1 cellular context compared by ENCODE assay signal in the genomic region with DNA sequence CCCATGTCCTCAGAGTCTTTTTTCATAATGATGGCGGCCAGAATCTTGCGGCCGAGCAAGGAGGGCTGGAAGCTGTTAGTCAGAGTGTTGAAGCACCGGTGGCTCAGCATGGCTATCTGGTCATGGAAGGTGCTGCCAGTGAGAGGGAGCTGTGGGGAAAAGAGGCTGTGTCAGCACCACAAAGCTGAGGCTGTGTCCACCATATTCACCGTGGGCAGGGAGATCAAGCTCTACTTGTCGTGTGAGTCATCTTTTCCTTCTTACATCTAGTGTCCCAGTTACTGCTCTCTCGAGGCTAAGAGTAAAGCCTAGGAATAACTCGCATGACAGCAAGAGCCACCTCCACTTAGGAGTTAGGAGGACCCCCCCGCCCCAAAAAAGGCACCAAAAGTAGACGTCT.
TF ChIP-seq lines count a peak whose summit lies in the region.

No MANE protein-coding gene starts in this region.

TF ChIP-seq in HepG2, 621 proteins besides CTCF, POLR2A, EP300 and RAD21:
- TF ChIP-seq, protein P1, sequence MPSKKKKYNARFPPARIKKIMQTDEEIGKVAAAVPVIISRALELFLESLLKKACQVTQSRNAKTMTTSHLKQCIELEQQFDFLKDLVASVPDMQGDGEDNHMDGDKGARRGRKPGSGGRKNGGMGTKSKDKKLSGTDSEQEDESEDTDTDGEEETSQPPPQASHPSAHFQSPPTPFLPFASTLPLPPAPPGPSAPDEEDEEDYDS (CRISPR knock-in tag; IDR thresholded peaks at IDR 0.05): no peak
- peak; percentile 41 for TF ChIP-seq RBM22 (optimal IDR thresholded peaks at IDR 0.05; ENCODE audit: low read length)
